8 cellular contexts compared by ENCODE assay signal in genomic region chr20:327041-327945, GRCh38. TPM values are rescaled to one million over a fixed set of nuclear protein-coding genes. Genes with fewer than 3 reads are reported as not detected.
DNase-seq lines count a peak whose midpoint lies in the region; ATAC-seq and TF ChIP-seq lines count a peak whose summit lies in the region.

No MANE protein-coding gene starts in this region.

- peak overlapping the region; percentile 83 to 84 for H3K4me3 Mint-ChIP-seq in CD14-positive monocyte

- CTCF ChIA-PET in HEK293T (lab: Yijun Ruan, JAX) = no interaction called here

- H3K4me3 ChIP-seq in choroid plexus epithelial cell (ENCODE audit: low read depth, low read length) = peak overlapping the region; percentile 78
- H3K4me3 ChIP-seq in kidney epithelial cell (ENCODE audit: low read depth, low read length) = peak overlapping the region; percentile 91

- peaks cover 43% of the 10 kb centered on the region for H3K4me1 Mint-ChIP-seq in CD14-positive monocyte

- POLR2A ChIA-PET in HEK293T (lab: Yijun Ruan, JAX) = interaction anchor here (1.4 to 8.0 kb wide), 2 partner anchors 27 to 28 kb away, joined by 6 to 73 read pairs; no protein-coding TSS in a partner anchor

- peaks cover 0 to 6% (median 0%) of the 10 kb centered on the region in 7 donors for H3K9me3 Mint-ChIP-seq in CD14-positive monocyte

- intact Hi-C loops in CD14-positive monocyte (cut with micrococcal nuclease) = no loop called here

- no peaks in the 10 kb centered on the region for H3K27me3 ChIP-seq in kidney epithelial cell (ENCODE audit: control insufficient read depth, insufficient read depth, low read length)

- TF ChIP-seq CTCF in CD14-positive monocyte (IDR thresholded peaks at IDR 0.05) (no peak), choroid plexus epithelial cell (conservative IDR thresholded peaks at IDR 0.05; ENCODE audit: low read depth, low read length) (no peak), kidney epithelial cell (IDR thresholded peaks at IDR 0.05; ENCODE audit: insufficient read depth, low read length, poor library complexity, severe bottlenecking) (no peak)

- no peaks in the 10 kb centered on the region for H3K36me3 ChIP-seq in kidney epithelial cell (ENCODE audit: control insufficient read depth, insufficient read depth, low read length)

- H3K27me3 Mint-ChIP-seq in CD14-positive monocyte (ENCODE audit: low read depth in 3 of 3) = peaks cover 7 to 25% (median 18%) of the 10 kb centered on the region in 3 donors

- no peaks in the 10 kb centered on the region for H3K36me3 Mint-ChIP-seq in CD14-positive monocyte

- no peak for DNase-seq in CD14-positive monocyte (ENCODE audit: low spot score)
- DNase-seq in HEK293T (ENCODE audit: extremely low spot score) = peak; percentile 83
- peak; percentile 88 to 96 for DNase-seq in NCI-H446 (lab: John Stamatoyannopoulos, UW)
- peak; percentile 82 for DNase-seq in activated CD4-positive, alpha-beta T cell treated with anti-CD3 and anti-CD28 coated beads for 48 hours
- peak; percentile 94 for DNase-seq in choroid plexus epithelial cell (ENCODE audit: low read depth)
- no peak for DNase-seq in kidney epithelial cell (ENCODE audit: low read depth)
- DNase-seq in stimulated activated CD4-positive, alpha-beta T cell treated with anti-CD3 and anti-CD28 coated beads, Interleukin-15, amount 100 ng/mL, for 1 hour (ENCODE audit: low read depth in 1 of 2, low spot score in 1 of 2) = peak; percentile 38 to 52

- H3K27ac Mint-ChIP-seq in CD14-positive monocyte = peak overlapping the region in 1 of 7 donors; percentile 9

- ATAC-seq in GM21619 (IDR thresholded peaks at IDR 0.05; ENCODE audit: unreplicated experiment) = no peak

TF ChIP-seq in HEK293T, 16 proteins besides CTCF, POLR2A, EP300 and RAD21:
- TF ChIP-seq CTBP1 (IDR thresholded peaks at IDR 0.05; ENCODE audit: borderline replicate concordance) = peak; percentile 41; the same call in 1 of the 2 replicates
- TF ChIP-seq L3MBTL2 (conservative IDR thresholded peaks at IDR 0.05) = peak; percentile 45
- TF ChIP-seq FOXM1 (IDR thresholded peaks at IDR 0.05; ENCODE audit: borderline replicate concordance) = peak; percentile 52; the same call in 1 of the 2 replicates
- no peak for TF ChIP-seq SUZ12 (IDR thresholded peaks at IDR 0.05)

RNA-seq across cellular contexts. Expression of gene SOX12, which starts 1.9 kb away (rescaled TPM):
- polyA plus RNA-seq in CD14-positive monocyte = under 1 TPM; 0.03 to 0.12 TPM
- 10.2 and 13.1 TPM in 2 replicates for total RNA-seq in kidney epithelial cell

RNA-seq across cellular contexts. Expression of gene NRSN2, which starts 19.6 kb away (rescaled TPM):
- under 1 TPM; 0.09 to 0.56 TPM for polyA plus RNA-seq in CD14-positive monocyte
- 36.9 and 37.5 TPM in 2 replicates for total RNA-seq in kidney epithelial cell

RNA-seq across cellular contexts. Expression of gene ZCCHC3, which starts 29.9 kb away (rescaled TPM):
- 1 to 10 TPM; 4.5 to 5.6 TPM for polyA plus RNA-seq in CD14-positive monocyte
- 16.1 and 23.3 TPM in 2 replicates for total RNA-seq in kidney epithelial cell

RNA-seq across cellular contexts. Expression of gene C20orf96, which starts 36.7 kb away (rescaled TPM):
- polyA plus RNA-seq in CD14-positive monocyte = under 1 TPM; 0.28 to 0.88 TPM
- 8.0 and 8.1 TPM in 2 replicates for total RNA-seq in kidney epithelial cell

RNA-seq across cellular contexts. Expression of gene TRIB3, which starts 53.3 kb away (rescaled TPM):
- 1 to 10 TPM; 8.0 to 9.4 TPM for polyA plus RNA-seq in CD14-positive monocyte
- 409 and 519 TPM in 2 replicates for total RNA-seq in kidney epithelial cell

Comparison
In these comparisons a context has a peak if more than half of its experiments do, and no peak if none do; other contexts are left out.
1. DNase-seq: peak in HEK293T (single experiment), NCI-H446 (2 of 2), activated CD4-positive, alpha-beta T cell treated with anti-CD3 and anti-CD28 coated beads for 48 hours (single experiment), choroid plexus epithelial cell (single experiment) and stimulated activated CD4-positive, alpha-beta T cell treated with anti-CD3 and anti-CD28 coated beads, Interleukin-15, amount 100 ng/mL, for 1 hour (2 of 2); none in CD14-positive monocyte (single experiment) and kidney epithelial cell (single experiment).